In the genomic region with DNA sequence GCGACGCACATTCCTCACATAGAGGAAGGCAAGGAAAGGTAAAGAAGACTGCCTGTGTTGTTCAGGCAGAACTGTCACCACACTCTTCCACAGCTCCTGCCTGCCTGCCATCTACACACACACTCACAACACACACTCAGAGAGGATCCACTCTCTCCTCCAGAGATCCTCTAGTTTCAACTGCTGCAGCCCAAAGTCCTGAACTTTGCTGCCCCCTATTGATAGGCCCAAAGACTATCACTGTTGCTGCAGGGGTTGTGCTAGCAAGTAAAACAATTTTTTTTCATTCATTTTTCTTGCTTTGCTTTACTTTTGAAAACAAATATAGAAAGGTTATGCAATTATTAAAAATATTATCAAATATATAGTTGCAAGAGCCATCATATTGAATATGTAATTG, we compare ENCODE assay signal across 8 cellular contexts.
A peak's percentile ranks its signal among the peaks of the same experiment; 100 is the strongest.
DNase-seq lines count a peak whose midpoint lies in the region; ATAC-seq and TF ChIP-seq lines count a peak whose summit lies in the region.

No MANE protein-coding gene starts in this region.

- DNase-seq in AG20443 (ENCODE audit: low spot score): peak; percentile 43
- DNase-seq in NCI-H187 treated with DMSO at 0.1 percent for 48 hours (lab: John Stamatoyannopoulos, UW): peak; percentile 17
- DNase-seq in WERI-Rb-1: peak; percentile 76
- peak; percentile 42 for DNase-seq in glomerular visceral epithelial cell (ENCODE audit: extremely low spot score)
- DNase-seq in putamen (ENCODE audit: low spot score): peak; percentile 55

- no peak overlapping the region for H3K27ac ChIP-seq in WERI-Rb-1

- H3K36me3 ChIP-seq in WERI-Rb-1: peaks cover 40% of the 10 kb centered on the region

- no peak for ATAC-seq in HG03196 (IDR thresholded peaks at IDR 0.05; ENCODE audit: unreplicated experiment)
- no peak for ATAC-seq in HG02852 (IDR thresholded peaks at IDR 0.05; ENCODE audit: unreplicated experiment)

- H3K27me3 ChIP-seq in WERI-Rb-1 (ENCODE audit: insufficient read depth, low read depth, severe bottlenecking): no peaks in the 10 kb centered on the region

- TF ChIP-seq CTCF in GM12875 (IDR thresholded peaks at IDR 0.05; ENCODE audit: borderline replicate concordance, insufficient read depth, low read depth, low read length): peak; percentile 56; the same call in 1 of the 2 replicates
- peak; percentile 93 for TF ChIP-seq CTCF in WERI-Rb-1 (IDR thresholded peaks at IDR 0.05; ENCODE audit: low read depth, low read length)

- H3K9me3 ChIP-seq in WERI-Rb-1 (ENCODE audit: severe bottlenecking): no peaks in the 10 kb centered on the region

- H3K4me3 ChIP-seq in GM12875 (ENCODE audit: low read depth, low read length) (no peak overlapping the region), WERI-Rb-1 (ENCODE audit: low read depth, low read length) (no peak overlapping the region)

Comparison
In these comparisons a context has a peak if more than half of its experiments do, and no peak if none do; other contexts are left out.
1. DNase-seq: peak in every context shown above with its lines; median percentile 76 in WERI-Rb-1; 55 in putamen; 43 in AG20443; 42 in glomerular visceral epithelial cell; 17 in NCI-H187 treated with DMSO at 0.1 percent for 48 hours.